In the genomic region with DNA sequence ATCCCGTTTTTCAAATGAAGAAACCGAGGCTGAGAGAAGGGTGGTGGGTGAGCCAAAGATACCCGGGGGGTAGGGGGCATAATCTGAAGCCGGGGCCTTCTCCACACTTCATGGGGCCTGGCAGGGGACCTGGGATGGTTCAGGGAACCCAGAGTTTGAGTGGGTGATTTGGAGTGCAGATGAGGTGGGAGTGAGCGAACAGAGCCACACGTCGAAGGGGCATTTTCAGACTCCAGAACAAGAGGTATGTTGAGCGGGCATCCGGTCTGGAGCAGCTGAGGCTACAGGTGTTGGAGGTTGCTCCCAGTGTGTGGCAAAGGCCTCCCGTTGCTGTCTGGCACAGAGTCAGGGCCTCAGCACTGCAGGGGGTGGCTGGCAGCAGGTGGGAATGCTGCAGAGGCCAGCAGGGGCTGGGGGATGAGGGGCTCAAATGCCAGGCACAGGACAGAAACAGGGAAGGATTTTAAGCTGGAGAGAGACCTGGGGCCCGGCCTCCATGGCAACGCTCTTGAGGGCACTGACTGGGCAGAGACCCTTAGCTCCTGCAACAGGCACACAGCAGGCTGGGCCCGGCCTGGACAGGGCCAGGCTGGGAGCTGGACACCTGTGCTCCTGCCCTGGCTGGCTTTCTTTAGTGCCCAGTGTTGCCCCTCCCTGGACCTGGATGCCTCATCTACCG, we compare ENCODE assay signal across 20 cellular contexts. TPM values are rescaled to one million over a fixed set of nuclear protein-coding genes. Genes with fewer than 3 reads are reported as not detected.
DNase-seq lines count a peak whose midpoint lies in the region; ATAC-seq and TF ChIP-seq lines count a peak whose summit lies in the region.
"Had no signal": no experiment of that assay in that cellular context is flagged by ENCODE, and none has a peak within 500 bp of the region (broad histone marks: within the 10 kb centered on the region; RNA-seq: fewer than 3 reads in every experiment).

No MANE protein-coding gene starts in this region.

- no peaks in the 10 kb centered on the region for H4K20me1 ChIP-seq in PC-9 (ENCODE audit: insufficient read depth)

- no peak for TF ChIP-seq RAD21 in Ishikawa (IDR thresholded peaks at IDR 0.05; ENCODE audit: low read depth)

- H3K9me2 ChIP-seq in PC-9 (ENCODE audit: insufficient read depth) = no peaks in the 10 kb centered on the region

- no peaks in the 10 kb centered on the region for H3F3A ChIP-seq in PC-9 (ENCODE audit: insufficient read depth, low read depth)

- H3K4me3 ChIP-seq in transverse colon (no peak overlapping the region), PC-9 (no peak overlapping the region)
- H3K4me3 ChIP-seq: tibial nerve had no signal

- POLR2A ChIA-PET in PC-9 (lab: Charles Lee; ENCODE audit: unreplicated experiment) = interaction anchor here (0.6 to 0.8 kb wide), 2 partner anchors 309 to 727 kb away, joined by 4 read pairs; no protein-coding TSS in a partner anchor

- no peaks in the 10 kb centered on the region for H3K79me2 ChIP-seq in PC-9 (ENCODE audit: low read depth)

- H3K36me3 ChIP-seq in transverse colon (no peaks in the 10 kb centered on the region), PC-9 (ENCODE audit: low read depth) (no peaks in the 10 kb centered on the region)
- H3K36me3 ChIP-seq: tibial nerve had no signal

- TF ChIP-seq CTCF in transverse colon (IDR thresholded peaks at IDR 0.05) = no peak
- TF ChIP-seq CTCF in PC-9 (conservative IDR thresholded peaks at IDR 0.05) = no peak

- H3K4me2 ChIP-seq in PC-9 = no peak overlapping the region

- intact Hi-C loops in transverse colon (cut with DNase I; ENCODE audit: low total_unique reads) (loop anchor here (5.0 kb wide), 1 partner anchor 363 kb away; no protein-coding TSS in a partner anchor), PC-9 (cut with micrococcal nuclease; ENCODE audit: unreplicated experiment) (no loop called here)

- H3K4me3 Mint-ChIP-seq in immature natural killer cell = peak overlapping the region in 2 of 5 donors; percentile 4 to 41
- H3K4me3 Mint-ChIP-seq: naive thymus-derived CD4-positive, alpha-beta T cell; stimulated activated naive B cell treated with anti-CD40 and anti-IgM and Interleukin-4, amounts not matched to agents 10 μg/mL and 1 μg/mL and 100 μg/mL, for 72 hours; WTC11 had no signal

- peak; percentile 59; the same call in 1 of the 2 replicates for TF ChIP-seq EP300 in Ishikawa (IDR thresholded peaks at IDR 0.05; ENCODE audit: borderline replicate concordance)
- no peak for TF ChIP-seq EP300 in transverse colon (IDR thresholded peaks at IDR 0.05; ENCODE audit: low read depth)

- H3K9me3 ChIP-seq in transverse colon = no peaks in the 10 kb centered on the region
- no peaks in the 10 kb centered on the region for H3K9me3 ChIP-seq in PC-9 (ENCODE audit: insufficient read depth, low read depth)
- H3K9me3 ChIP-seq: tibial nerve had no signal

- peaks cover 1 to 2% (median 2%) of the 10 kb centered on the region in 3 donors for H3K27me3 Mint-ChIP-seq in immature natural killer cell (ENCODE audit: low read depth in 3 of 3)

- ATAC-seq in GM21737 (IDR thresholded peaks at IDR 0.05; ENCODE audit: unreplicated experiment) = no peak
- ATAC-seq: naive thymus-derived CD4-positive, alpha-beta T cell; stimulated activated naive B cell treated with anti-CD40 and anti-IgM and Interleukin-4, amounts not matched to agents 10 μg/mL and 1 μg/mL and 100 μg/mL, for 72 hours; WTC11 had no signal

- TF ChIP-seq POLR2A in transverse colon (IDR thresholded peaks at IDR 0.05) = no peak

- H3K27ac Mint-ChIP-seq in immature natural killer cell = peak overlapping the region in 5 of 6 donors; percentile 21 to 58 (median 40)
- H3K27ac Mint-ChIP-seq: naive thymus-derived CD4-positive, alpha-beta T cell; stimulated activated naive B cell treated with anti-CD40 and anti-IgM and Interleukin-4, amounts not matched to agents 10 μg/mL and 1 μg/mL and 100 μg/mL, for 72 hours; WTC11 had no signal

- peaks cover 20 to 32% of the 10 kb centered on the region in 2 donors for H3K4me1 Mint-ChIP-seq in immature natural killer cell
- H3K4me1 Mint-ChIP-seq: naive thymus-derived CD4-positive, alpha-beta T cell; WTC11 had no signal

- DNase-seq in DMS153 treated with DMSO at 0.1 percent for 48 hours (lab: John Stamatoyannopoulos, UW; ENCODE audit: unreplicated experiment) (peak; percentile 23), NCI-H345 treated with DMSO at 0.1 percent for 48 hours (lab: John Stamatoyannopoulos, UW; ENCODE audit: unreplicated experiment) (peak; percentile 89), immature natural killer cell (no peak), transverse colon (no peak), cerebellar nuclear complex (lab: John Stamatoyannopoulos, UW) (no peak), PC-9 (no peak)
- DNase-seq: activated CD8-positive, alpha-beta memory T cell treated with anti-CD3 and anti-CD28 coated beads for 24 hours; activated effector memory CD4-positive, alpha-beta T cell treated with Interleukin-2 at 50 U/mL for 16 hours; effector CD8-positive, alpha-beta T cell; glutamatergic neuron; KG1; naive thymus-derived CD4-positive, alpha-beta T cell; NK-92 treated with Interleukin-12 subunit alpha and Interleukin-12 subunit beta, amount 100 ng/mL, for 24 hours; stimulated activated naive B cell treated with anti-CD40 and anti-IgM and Interleukin-4, amounts not matched to agents 10 μg/mL and 1 μg/mL and 100 μg/mL, for 72 hours had no signal

- no peaks in the 10 kb centered on the region for H3K9me3 Mint-ChIP-seq in immature natural killer cell
- H3K9me3 Mint-ChIP-seq: naive thymus-derived CD4-positive, alpha-beta T cell; stimulated activated naive B cell treated with anti-CD40 and anti-IgM and Interleukin-4, amounts not matched to agents 10 μg/mL and 1 μg/mL and 100 μg/mL, for 72 hours; WTC11 had no signal

- BruUV-seq in PC-9 (replicated peaks; lab: Mats Ljungman, UMichigan) = no TSS peak

- CTCF ChIA-PET in PC-9 (lab: Charles Lee) = no interaction called here

- in situ Hi-C loops in transverse colon (cut with MboI; ENCODE audit: low pct_ligation_motif_present in 1 of 4, low pct_unique_long_range_greater_than_20kb in 1 of 4, low sequenced_read_pairs in 3 of 4) = loop anchor here in 2 of 4 donors (10.0 kb wide), 1 partner anchor 265 kb away; no protein-coding TSS in a partner anchor

- H3K4me1 ChIP-seq in transverse colon = peaks cover 0 to 5% (median 0%) of the 10 kb centered on the region in 4 donors
- H3K4me1 ChIP-seq in PC-9 (replicated peaks; ENCODE audit: insufficient read depth) = no peaks in the 10 kb centered on the region

- H3K27me3 ChIP-seq in transverse colon (no peaks in the 10 kb centered on the region), PC-9 (ENCODE audit: insufficient read depth, low read depth) (no peaks in the 10 kb centered on the region)
- H3K27me3 ChIP-seq: tibial nerve had no signal

- WGBS in transverse colon (ENCODE audit: low coverage in 1 of 2), 2 donors = 73 to 80% methylated on average over 6 to 14 of the region's 14 CpGs

- no peaks in the 10 kb centered on the region for H3K36me3 Mint-ChIP-seq in immature natural killer cell
- H3K36me3 Mint-ChIP-seq: naive thymus-derived CD4-positive, alpha-beta T cell; stimulated activated naive B cell treated with anti-CD40 and anti-IgM and Interleukin-4, amounts not matched to agents 10 μg/mL and 1 μg/mL and 100 μg/mL, for 72 hours; WTC11 had no signal

- no peak overlapping the region for H2AFZ ChIP-seq in PC-9

- H3K27ac ChIP-seq in transverse colon (no peak overlapping the region), PC-9 (no peak overlapping the region)
- H3K27ac ChIP-seq: RWPE1, tibial nerve had no signal

TF ChIP-seq in Ishikawa, 13 proteins besides CTCF, POLR2A, EP300 and RAD21:
- TF ChIP-seq, protein P1, sequence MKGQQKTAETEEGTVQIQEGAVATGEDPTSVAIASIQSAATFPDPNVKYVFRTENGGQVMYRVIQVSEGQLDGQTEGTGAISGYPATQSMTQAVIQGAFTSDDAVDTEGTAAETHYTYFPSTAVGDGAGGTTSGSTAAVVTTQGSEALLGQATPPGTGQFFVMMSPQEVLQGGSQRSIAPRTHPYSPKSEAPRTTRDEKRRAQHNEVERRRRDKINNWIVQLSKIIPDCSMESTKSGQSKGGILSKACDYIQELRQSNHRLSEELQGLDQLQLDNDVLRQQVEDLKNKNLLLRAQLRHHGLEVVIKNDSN (IDR thresholded peaks at IDR 0.05) = no peak
- peak; percentile 96 for TF ChIP-seq TCF12 (IDR thresholded peaks at IDR 0.05; ENCODE audit: low read depth)
- peak; percentile 95 for TF ChIP-seq NFIC (IDR thresholded peaks at IDR 0.05)
- peak; percentile 61 for TF ChIP-seq TEAD4 (IDR thresholded peaks at IDR 0.05)

RNA-seq across cellular contexts. Expression of gene WNT11, which starts 46.2 kb away (rescaled TPM):
- 1 to 10 TPM in 2 of 3 donors, under 1 TPM in 1; 0.78 to 2.4 (median 1.4) TPM for polyA plus RNA-seq in immature natural killer cell
- 10 to 100 TPM in 2 of 4 donors, 1 to 10 TPM in 2; 2.4 to 14.6 (median 9.9) TPM for total RNA-seq in transverse colon
- total RNA-seq in PC-9 (2021) = 3.2 TPM in 1 of 2 replicates, not detected in the other
- total RNA-seq: pulmonary artery endothelial cell had no signal

Comparison
In these comparisons a context has a peak if more than half of its experiments do, and no peak if none do; other contexts are left out.
1. DNase-seq: peak in DMS153 treated with DMSO at 0.1 percent for 48 hours (single experiment) and NCI-H345 treated with DMSO at 0.1 percent for 48 hours (single experiment); none in immature natural killer cell (0 of 3), transverse colon (single experiment), cerebellar nuclear complex (0 of 2) and PC-9 (0 of 2).